ENCODE assay signal across 1 cellular context in genomic region chr4:58514299-58514698, GRCh38.
TF ChIP-seq lines count a peak whose summit lies in the region.

No MANE protein-coding gene starts in this region.

TF ChIP-seq in GM23338, 12 proteins besides CTCF, POLR2A, EP300 and RAD21:
- TF ChIP-seq ZNF114 (CRISPR knock-in tag; IDR thresholded peaks at IDR 0.05), result no peak
- TF ChIP-seq ZNF331 (CRISPR knock-in tag; IDR thresholded peaks at IDR 0.05; ENCODE audit: low read depth), result no peak
- TF ChIP-seq REST (IDR thresholded peaks at IDR 0.05; ENCODE audit: unreplicated experiment), result no peak
